Comparison of ENCODE assay signal across 8 cellular contexts in the genomic region with DNA sequence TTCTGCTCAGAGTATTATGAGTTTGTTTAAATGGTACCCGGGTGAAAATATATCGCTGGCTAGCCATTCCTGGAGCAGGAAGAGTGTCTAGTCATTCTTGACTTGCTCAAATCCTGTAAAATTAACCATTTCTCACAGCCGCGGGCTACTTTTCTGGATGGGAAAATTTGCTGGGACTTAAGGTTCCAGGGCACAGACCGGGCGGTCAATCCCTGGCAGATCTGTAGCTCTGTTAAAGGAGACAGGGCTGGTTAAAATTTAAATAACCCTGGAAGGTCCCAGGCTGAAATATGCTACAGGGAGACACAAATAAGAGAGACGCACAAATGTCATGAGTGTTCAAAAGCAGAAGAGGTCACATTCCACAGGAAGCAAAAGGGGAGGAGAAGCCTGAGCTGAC.
"Had no signal": no experiment of that assay in that cellular context is flagged by ENCODE, and none has a peak within 500 bp of the region (broad histone marks: within the 10 kb centered on the region; RNA-seq: fewer than 3 reads in every experiment).

No MANE protein-coding gene starts in this region.

- H3K4me3 Mint-ChIP-seq: GM23338, H9, HFFc6 had no signal

- H3K27ac Mint-ChIP-seq: GM23338, HFFc6 had no signal

- DNase-seq: GM23248, GOT3, H7, H9, HCEC 1CT, HFFc6 had no signal

- H3K9me3 Mint-ChIP-seq: GM23338 had no signal

- ATAC-seq: GM23338, HCT116 had no signal
